Comparison of ENCODE assay signal across 28 cellular contexts in the genomic region with DNA sequence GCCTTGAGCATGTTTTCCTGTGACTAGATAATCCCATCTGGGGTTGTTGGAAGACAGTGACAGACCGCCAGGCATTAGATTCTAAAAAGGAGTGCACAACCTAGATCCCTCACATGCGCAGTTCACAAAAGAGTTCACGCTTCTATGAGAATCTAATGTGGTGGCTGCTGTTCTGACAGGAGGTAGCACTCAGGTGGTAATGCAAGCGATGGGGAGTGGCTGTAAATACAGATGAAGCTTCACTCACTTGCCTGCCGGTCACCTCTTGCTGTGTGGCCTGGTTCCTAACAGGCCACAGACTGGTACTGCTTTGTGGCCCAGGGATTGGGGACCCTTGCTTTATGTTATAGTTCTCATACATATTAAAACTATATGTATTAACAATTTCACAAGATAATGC.
"Had no signal": no experiment of that assay in that cellular context is flagged by ENCODE, and none has a peak within 500 bp of the region (broad histone marks: within the 10 kb centered on the region; RNA-seq: fewer than 3 reads in every experiment).

No MANE protein-coding gene starts in this region.

- H3K9me3 ChIP-seq: colonic mucosa, esophagus muscularis mucosa, esophagus squamous epithelium, gastrocnemius medialis, gastroesophageal sphincter had no signal

- DNase-seq: colonic mucosa; cortex of kidney; dermis blood vessel endothelial cell; dorsolateral prefrontal cortex; effector CD4-positive, alpha-beta T cell; effector CD8-positive, alpha-beta T cell; effector memory CD4-positive, alpha-beta T cell; effector memory CD8-positive, alpha-beta T cell; endodermal cell; erythroblast; esophagus squamous epithelium; foreskin fibroblast; foreskin keratinocyte; foreskin melanocyte; gastrocnemius medialis; glutamatergic neuron; head of caudate nucleus; heart left ventricle; heart right ventricle had no signal

- H3K4me3 Mint-ChIP-seq: dendritic cell treated with granulocyte-macrophage colony-stimulating factor and Interleukin-4, amounts not matched to agents 40 ng/mL and 50 ng/mL, for 4 days; effector memory CD8-positive, alpha-beta T cell; endodermal cell had no signal

- H3K27me3 Mint-ChIP-seq: dendritic cell treated with granulocyte-macrophage colony-stimulating factor and Interleukin-4, amounts not matched to agents 40 ng/mL and 50 ng/mL, for 4 days had no signal

- H3K27ac ChIP-seq: colonic mucosa, coronary artery, dorsolateral prefrontal cortex, epithelial cell of prostate, esophagus muscularis mucosa, esophagus squamous epithelium, foreskin keratinocyte, gastrocnemius medialis, gastroesophageal sphincter, heart left ventricle, heart right ventricle had no signal

- FAIRE-seq: endometrium, endothelial cell of umbilical vein, frontal cortex had no signal

- H3K27ac Mint-ChIP-seq: dendritic cell treated with granulocyte-macrophage colony-stimulating factor and Interleukin-4, amounts not matched to agents 40 ng/mL and 50 ng/mL, for 4 days; effector memory CD8-positive, alpha-beta T cell; endodermal cell had no signal

- H3K4me3 ChIP-seq: colonic mucosa, coronary artery, dorsolateral prefrontal cortex, esophagus muscularis mucosa, esophagus squamous epithelium, gastrocnemius medialis, gastroesophageal sphincter, heart left ventricle, heart right ventricle had no signal

- H3K4me1 ChIP-seq: colonic mucosa, esophagus muscularis mucosa, esophagus squamous epithelium, foreskin keratinocyte, gastrocnemius medialis, gastroesophageal sphincter, heart left ventricle, heart right ventricle had no signal

- H3K36me3 ChIP-seq: colonic mucosa, esophagus muscularis mucosa, esophagus squamous epithelium, gastrocnemius medialis, gastroesophageal sphincter, heart left ventricle, heart right ventricle had no signal

- H3K9me3 Mint-ChIP-seq: dendritic cell treated with granulocyte-macrophage colony-stimulating factor and Interleukin-4, amounts not matched to agents 40 ng/mL and 50 ng/mL, for 4 days had no signal

- H3K27me3 ChIP-seq: colonic mucosa, esophagus muscularis mucosa, esophagus squamous epithelium, foreskin keratinocyte, gastrocnemius medialis, gastroesophageal sphincter, heart left ventricle, heart right ventricle had no signal

- ATAC-seq: effector memory CD8-positive, alpha-beta T cell; esophagus mucosa; foreskin keratinocyte; gastrocnemius medialis; gastroesophageal sphincter; heart left ventricle; heart right ventricle had no signal

- H3K4me1 Mint-ChIP-seq: endodermal cell had no signal
